Comparison of ENCODE assay signal across 7 cellular contexts in the genomic region with DNA sequence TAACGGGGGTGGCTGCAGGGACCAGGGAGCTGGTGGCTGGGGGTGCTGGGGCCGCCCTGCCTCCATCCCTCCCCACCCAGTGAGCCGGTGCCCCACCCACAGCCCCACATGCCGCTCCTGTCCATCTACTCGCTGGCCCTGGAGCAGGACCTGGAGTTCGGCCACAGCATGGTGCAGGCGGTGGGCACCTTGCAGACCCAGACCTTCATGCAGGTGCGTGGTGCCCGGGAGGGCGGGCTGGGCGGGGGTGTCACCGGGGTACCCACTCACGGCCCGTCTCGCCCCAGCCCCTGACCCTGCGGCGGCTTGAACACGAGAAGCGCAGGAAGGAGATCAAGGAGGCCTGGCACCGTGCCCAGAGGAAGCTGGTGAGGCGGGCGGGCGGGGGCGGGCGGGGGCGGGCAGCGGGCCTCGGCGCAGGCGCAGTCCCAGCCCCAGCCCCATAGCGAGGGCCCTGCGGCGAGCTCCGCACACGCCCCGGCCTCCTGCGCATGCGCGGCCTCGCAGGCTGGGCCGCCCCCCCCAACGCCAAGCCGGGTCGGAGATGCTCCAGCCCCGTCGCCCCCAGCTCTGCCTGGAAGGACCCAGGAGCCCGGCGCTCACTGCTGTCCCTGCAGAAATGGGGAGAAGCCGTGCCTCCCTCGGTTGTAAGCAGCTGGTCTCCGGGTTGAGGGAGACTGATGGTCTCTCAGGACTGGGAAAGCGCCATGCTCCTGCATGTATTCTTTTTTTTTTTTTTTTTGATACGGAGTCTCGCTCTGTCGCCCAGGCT. TPM values are rescaled to one million over a fixed set of nuclear protein-coding genes. Genes with fewer than 3 reads are reported as not detected.
A peak's percentile ranks its signal among the peaks of the same experiment; 100 is the strongest.
DNase-seq lines count a peak whose midpoint lies in the region; ATAC-seq, FAIRE-seq and TF ChIP-seq lines count a peak whose summit lies in the region.

No MANE protein-coding gene starts in this region.

- WGBS in neuronal stem cell (ENCODE audit: extremely low coverage in 2 of 2, insufficient read length in 2 of 2, insufficient replicate concordance in 1 of 2), 2 donors, result no CpG with 5 or more reads among the region's 55 CpGs

- no peak overlapping the region for H3K27ac ChIP-seq in kidney (ENCODE audit: low read depth in 2 of 2, low read length in 2 of 2)
- no peak overlapping the region for H3K27ac ChIP-seq in neuronal stem cell (replicated peaks; ENCODE audit: low read length)

- peaks cover 2 to 9% (median 4%) of the 10 kb centered on the region in 3 experiments for H3K27me3 ChIP-seq in neuronal stem cell (ENCODE audit: control insufficient read depth in 3 of 3, insufficient read depth in 3 of 3, low read depth in 1 of 3, low read length in 3 of 3)

- H3K4me2 ChIP-seq in neuronal stem cell (ENCODE audit: insufficient read depth, low read length, poor library complexity, severe bottlenecking), result no peak overlapping the region

- peak; percentile 48 for ATAC-seq in GM19023 (IDR thresholded peaks at IDR 0.05; ENCODE audit: unreplicated experiment)

- H3K79me1 ChIP-seq in neuronal stem cell (ENCODE audit: low read depth, low read length), result peaks cover 8% of the 10 kb centered on the region

- H4K91ac ChIP-seq in neuronal stem cell (ENCODE audit: low read depth, low read length, poor library complexity), result no peak overlapping the region

- DNase-seq in NAMALWA (ENCODE audit: low spot score), result peak; percentile 88
- peak; percentile 70 for DNase-seq in SK-N-DZ (ENCODE audit: low spot score)
- DNase-seq in activated effector memory CD4-positive, alpha-beta T cell treated with Interleukin-2 at 50 U/mL for 16 hours, result peak; percentile 92
- peak; percentile 96 for DNase-seq in kidney
- peak; percentile 95 to 96 for DNase-seq in stimulated activated CD8-positive, alpha-beta memory T cell treated with anti-CD3 and anti-CD28 coated beads, Interleukin-4, amount 100 ng/mL, for 1 hour (ENCODE audit: low read depth in 2 of 2, low spot score in 1 of 2)
- no peak for DNase-seq in neuronal stem cell (ENCODE audit: low spot score)

- H3K36me3 ChIP-seq in kidney (ENCODE audit: control insufficient read depth in 1 of 2, insufficient read depth in 2 of 2, low read length in 2 of 2), result no peaks in the 10 kb centered on the region
- peaks cover 6 to 37% of the 10 kb centered on the region in 2 donors for H3K36me3 ChIP-seq in neuronal stem cell (replicated peaks in 1 of 2; ENCODE audit: control insufficient read depth in 2 of 2, insufficient read depth in 2 of 2, low read length in 2 of 2)

- intact Hi-C loops in kidney (cut with DNase I), result no loop called here

- H2BK15ac ChIP-seq in neuronal stem cell (ENCODE audit: low read length), result no peak overlapping the region

- H3K4me1 ChIP-seq in kidney (ENCODE audit: control insufficient read depth in 1 of 2, insufficient read depth in 1 of 2, low read depth in 1 of 2, low read length in 2 of 2) (no peaks in the 10 kb centered on the region), neuronal stem cell (ENCODE audit: control insufficient read depth in 2 of 2, insufficient read depth in 1 of 2, low read depth in 1 of 2, low read length in 2 of 2) (no peaks in the 10 kb centered on the region)

- H3K23ac ChIP-seq in neuronal stem cell (ENCODE audit: low read depth, low read length, poor library complexity), result no peak overlapping the region

- H3K14ac ChIP-seq in neuronal stem cell (ENCODE audit: low read length), result no peak overlapping the region

- H2BK120ac ChIP-seq in neuronal stem cell (ENCODE audit: low read depth, low read length), result no peak overlapping the region

- no peak for FAIRE-seq in kidney (lab: Jason Lieb, UNC)

- H4K8ac ChIP-seq in neuronal stem cell (ENCODE audit: low read depth, low read length), result no peak overlapping the region

- no peak overlapping the region for H3K4ac ChIP-seq in neuronal stem cell (ENCODE audit: low read length)

- H2BK5ac ChIP-seq in neuronal stem cell (ENCODE audit: low read length), result no peak overlapping the region

- H2AK5ac ChIP-seq in neuronal stem cell (ENCODE audit: low read depth, low read length), result no peak overlapping the region

- no peak overlapping the region for H3K18ac ChIP-seq in neuronal stem cell (ENCODE audit: low read length)

- no peak overlapping the region for H2BK12ac ChIP-seq in neuronal stem cell (ENCODE audit: low read length)

- no peak for TF ChIP-seq CTCF in kidney (IDR thresholded peaks at IDR 0.05; ENCODE audit: borderline replicate concordance, extremely low read depth, insufficient read depth)

- H3K9ac ChIP-seq in kidney (ENCODE audit: low read length in 2 of 2) (no peak overlapping the region), neuronal stem cell (ENCODE audit: low read depth, low read length, poor library complexity) (no peak overlapping the region)

- no peak overlapping the region for H3K4me3 ChIP-seq in kidney (ENCODE audit: low read length in 2 of 2)
- no peak overlapping the region for H3K4me3 ChIP-seq in neuronal stem cell (ENCODE audit: low read length in 2 of 2)

- no peaks in the 10 kb centered on the region for H3K9me3 ChIP-seq in kidney (ENCODE audit: control insufficient read depth in 1 of 2, low read length in 2 of 2)
- H3K9me3 ChIP-seq in neuronal stem cell (replicated peaks in 1 of 2; ENCODE audit: control insufficient read depth in 2 of 2, insufficient read depth in 1 of 2, low read depth in 1 of 2, low read length in 2 of 2), result no peaks in the 10 kb centered on the region

- no peak overlapping the region for H2AFZ ChIP-seq in neuronal stem cell (ENCODE audit: low read length)

RNA-seq across cellular contexts. Expression of gene ARHGAP45, which starts 7.7 kb away (rescaled TPM):
- 3.2 and 6.2 TPM in 2 replicates for polyA plus RNA-seq in SK-N-DZ (2014; cell fraction: cytosol; rRNA removed)
- polyA plus RNA-seq in SK-N-DZ (2014; cell fraction: nucleus; rRNA removed), result 6.1 and 10.6 TPM in 2 replicates
- total RNA-seq in kidney, result 50.0 TPM
- 11.8 TPM for polyA plus RNA-seq in kidney (ENCODE audit: insufficient read depth, low read depth, low replicate concordance)
- 6.9 TPM for polyA plus RNA-seq in neuronal stem cell (2013, experiment 1 of 2)
- polyA plus RNA-seq in neuronal stem cell (2013, experiment 2 of 2), result 7.4 TPM

RNA-seq across cellular contexts. Expression of gene POLR2E, which starts 20.5 kb away (rescaled TPM):
- 240 and 311 TPM in 2 replicates for polyA plus RNA-seq in SK-N-DZ (2014; cell fraction: cytosol; rRNA removed)
- polyA plus RNA-seq in SK-N-DZ (2014; cell fraction: nucleus; rRNA removed), result 150 and 168 TPM in 2 replicates
- 158 TPM for total RNA-seq in kidney
- polyA plus RNA-seq in kidney (ENCODE audit: insufficient read depth, low read depth, low replicate concordance), result 189 TPM
- 201 TPM for polyA plus RNA-seq in neuronal stem cell (2013, experiment 1 of 2)
- 197 TPM for polyA plus RNA-seq in neuronal stem cell (2013, experiment 2 of 2)

RNA-seq across cellular contexts. Expression of gene GPX4, which starts 29.1 kb away (rescaled TPM):
- 781 and 852 TPM in 2 replicates for polyA plus RNA-seq in SK-N-DZ (2014; cell fraction: cytosol; rRNA removed)
- polyA plus RNA-seq in SK-N-DZ (2014; cell fraction: nucleus; rRNA removed), result 522 and 693 TPM in 2 replicates
- 268 TPM for total RNA-seq in kidney
- 966 TPM for polyA plus RNA-seq in kidney (ENCODE audit: insufficient read depth, low read depth, low replicate concordance)
- 755 TPM for polyA plus RNA-seq in neuronal stem cell (2013, experiment 1 of 2)
- 706 TPM for polyA plus RNA-seq in neuronal stem cell (2013, experiment 2 of 2)

RNA-seq across cellular contexts. Expression of gene ABCA7, which starts 34.8 kb away (rescaled TPM):
- 7.6 and 10.8 TPM in 2 replicates for polyA plus RNA-seq in SK-N-DZ (2014; cell fraction: cytosol; rRNA removed)
- polyA plus RNA-seq in SK-N-DZ (2014; cell fraction: nucleus; rRNA removed), result 71.2 and 150 TPM in 2 replicates
- total RNA-seq in kidney, result 20.4 TPM
- polyA plus RNA-seq in kidney (ENCODE audit: insufficient read depth, low read depth, low replicate concordance), result 11.7 TPM
- polyA plus RNA-seq in neuronal stem cell (2013, experiment 1 of 2), result 9.4 TPM
- 8.0 TPM for polyA plus RNA-seq in neuronal stem cell (2013, experiment 2 of 2)

RNA-seq across cellular contexts. Expression of gene CNN2, which starts 48.3 kb away (rescaled TPM):
- 100.0 and 112 TPM in 2 replicates for polyA plus RNA-seq in SK-N-DZ (2014; cell fraction: cytosol; rRNA removed)
- 50.3 and 54.1 TPM in 2 replicates for polyA plus RNA-seq in SK-N-DZ (2014; cell fraction: nucleus; rRNA removed)
- 131 TPM for total RNA-seq in kidney
- 64.1 TPM for polyA plus RNA-seq in kidney (ENCODE audit: insufficient read depth, low read depth, low replicate concordance)
- 235 TPM for polyA plus RNA-seq in neuronal stem cell (2013, experiment 1 of 2)
- 243 TPM for polyA plus RNA-seq in neuronal stem cell (2013, experiment 2 of 2)
